ENCODE assay signal across 9 cellular contexts in the genomic region with DNA sequence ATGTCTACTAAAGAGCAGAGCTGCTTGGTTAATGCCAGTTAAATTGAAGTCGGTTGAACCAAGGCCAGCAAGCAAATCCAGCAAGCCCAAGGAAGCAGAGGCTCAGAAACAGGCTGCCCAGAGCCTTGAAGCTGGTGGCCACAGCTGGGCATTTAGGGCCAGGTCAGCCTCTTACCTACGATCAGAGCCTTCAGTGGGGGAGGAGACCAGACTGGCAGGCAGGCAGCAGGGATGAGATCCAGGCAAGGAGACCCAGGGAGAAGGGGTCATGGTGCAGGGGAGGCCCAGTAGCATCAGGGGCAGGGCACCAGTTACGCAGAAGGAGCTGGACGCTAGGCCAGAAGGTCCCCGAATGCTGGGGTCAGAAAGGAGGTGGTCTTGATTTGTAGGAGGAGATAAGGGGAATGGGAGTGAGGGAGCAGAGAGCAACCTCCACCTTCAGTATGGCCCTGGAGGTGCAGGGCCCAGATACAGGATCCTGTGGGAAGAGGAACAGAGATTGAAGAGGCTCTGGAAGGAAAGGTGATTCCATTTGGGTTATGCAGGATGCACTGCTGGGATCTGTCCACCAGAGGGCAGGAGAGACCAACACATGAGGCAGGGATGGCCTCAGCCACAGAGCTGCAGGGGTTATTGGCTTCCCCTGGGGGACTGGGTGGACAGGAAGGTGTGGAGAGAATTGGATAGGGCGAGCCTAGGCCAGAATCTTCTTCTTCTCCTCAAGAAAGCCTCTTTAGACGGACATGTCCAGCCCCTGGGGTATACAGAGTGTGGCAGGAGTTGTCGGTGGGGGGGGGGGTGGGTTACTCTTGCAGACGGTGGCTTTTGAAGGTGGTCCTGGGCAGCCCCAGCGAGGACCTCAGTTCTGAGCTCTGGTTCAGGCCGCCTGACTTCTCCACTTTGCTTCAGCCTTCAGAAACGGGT.
DNase-seq lines count a peak whose midpoint lies in the region; ATAC-seq, FAIRE-seq and TF ChIP-seq lines count a peak whose summit lies in the region.
"Had no signal": no experiment of that assay in that cellular context is flagged by ENCODE, and none has a peak within 500 bp of the region (broad histone marks: within the 10 kb centered on the region; RNA-seq: fewer than 3 reads in every experiment).

No MANE protein-coding gene starts in this region.

- no peak overlapping the region for H3K27ac Mint-ChIP-seq in Caco-2 (ENCODE audit: unreplicated experiment)
- H3K27ac Mint-ChIP-seq in activated CD4-positive, alpha-beta T cell treated with anti-CD3 and anti-CD28 coated beads for 36 hours = no peak overlapping the region
- H3K27ac Mint-ChIP-seq in chondrocyte (ENCODE audit: unreplicated experiment) = no peak overlapping the region
- H3K27ac Mint-ChIP-seq: activated naive CD8-positive, alpha-beta T cell had no signal

- DNase-seq in Caco-2 (peak; percentile 78 to 85), H4 (ENCODE audit: low spot score) (peak; percentile 74), NCI-H2171 treated with DMSO at 0.1 percent for 48 hours (lab: John Stamatoyannopoulos, UW) (peak; percentile 44), chondrocyte (ENCODE audit: low spot score) (no peak), HepG2 (ENCODE audit: low spot score) (peak; percentile 49)
- peak; percentile 75 for DNase-seq in activated CD4-positive, alpha-beta T cell treated with anti-CD3 and anti-CD28 coated beads for 36 hours
- DNase-seq in stimulated activated CD4-positive, alpha-beta T cell treated with anti-CD3 and anti-CD28 coated beads, TNF-alpha, amount 100 ng/mL, for 48 hours (ENCODE audit: low read depth in 3 of 3) = peak; percentile 15 to 32 (median 28)

- WGBS in HepG2 (ENCODE audit: low lambda C conversion rate) = 52% methylated on average over 7 of the region's 12 CpGs

- peak; percentile 79 for FAIRE-seq in HepG2 (lab: Jason Lieb, UNC)

- H3K9me3 ChIP-seq in Caco-2 = no peaks in the 10 kb centered on the region
- no peaks in the 10 kb centered on the region for H3K9me3 ChIP-seq in HepG2 (ENCODE audit: low read length)

- no peak overlapping the region for H3K4me3 ChIP-seq in Caco-2 (ENCODE audit: low read depth, low read length)
- H3K4me3 ChIP-seq in HepG2 (replicated peaks in 1 of 3; ENCODE audit: insufficient read depth in 1 of 3, low read depth in 2 of 3, low read length in 3 of 3) = no peak overlapping the region

- no peak overlapping the region for H3K4me2 ChIP-seq in HepG2 (ENCODE audit: low read depth, low read length)

- H3K9me3 Mint-ChIP-seq in Caco-2 (ENCODE audit: unreplicated experiment) = no peaks in the 10 kb centered on the region
- H3K9me3 Mint-ChIP-seq in activated CD4-positive, alpha-beta T cell treated with anti-CD3 and anti-CD28 coated beads for 36 hours (ENCODE audit: low read depth) = no peaks in the 10 kb centered on the region
- no peaks in the 10 kb centered on the region for H3K9me3 Mint-ChIP-seq in chondrocyte (ENCODE audit: low read depth)

- no peak overlapping the region for H3K9ac ChIP-seq in HepG2 (ENCODE audit: insufficient read depth, low read depth, low read length)

- H3K36me3 ChIP-seq in Caco-2 (ENCODE audit: control insufficient read depth, insufficient read depth, low read length) (no peaks in the 10 kb centered on the region), HepG2 (replicated peaks in 1 of 2; ENCODE audit: control insufficient read depth in 1 of 2, insufficient read depth in 2 of 2, low read length in 2 of 2) (no peaks in the 10 kb centered on the region)

- TF ChIP-seq RAD21 in HepG2 (CRISPR knock-in tag; IDR thresholded peaks at IDR 0.05) = peak; percentile 73

- in situ Hi-C loops in HepG2 (cut with HindIII; ENCODE audit: extremely low pct_ligation_motif_present, low pct_unique_long_range_greater_than_20kb) = loop anchor here (10.0 to 25.0 kb wide), 3 partner anchors 373 to 896 kb away; no protein-coding TSS in a partner anchor

- H3K27me3 ChIP-seq in Caco-2 (replicated peaks; ENCODE audit: control insufficient read depth, insufficient read depth, low read length) (no peaks in the 10 kb centered on the region), HepG2 (ENCODE audit: control insufficient read depth in 1 of 2, insufficient read depth in 2 of 2, low read length in 2 of 2) (peaks cover 2 to 38% of the 10 kb centered on the region in 2 experiments; a peak in 3 of 5 replicates)

- intact Hi-C loops in Caco-2 (cut with micrococcal nuclease; ENCODE audit: unreplicated experiment) (loop anchor here (1.0 to 5.0 kb wide), 6 partner anchors 53 to 560 kb away; no protein-coding TSS in a partner anchor), HepG2 (cut with micrococcal nuclease; ENCODE audit: unreplicated experiment) (loop anchor here (5.0 kb wide), 1 partner anchor 893 kb away; no protein-coding TSS in a partner anchor)
- intact Hi-C loops in activated CD4-positive, alpha-beta T cell treated with anti-CD3 and anti-CD28 coated beads for 36 hours (cut with DNase I, micrococcal nuclease) = loop anchor here (1.0 to 5.0 kb wide), 4 partner anchors 358 to 891 kb away; no protein-coding TSS in a partner anchor

- TF ChIP-seq EP300 in HepG2 (IDR thresholded peaks at IDR 0.05; ENCODE audit: low read depth in 2 of 2, low read length in 2 of 2) (no peak), HepG2 (CRISPR knock-in tag; IDR thresholded peaks at IDR 0.05; ENCODE audit: borderline replicate concordance) (no peak)

- BruUV-seq in Caco-2 (replicated peaks; lab: Mats Ljungman, UMichigan) (no TSS peak), HepG2 (replicated peaks; lab: Mats Ljungman, UMichigan) (no TSS peak)

- H3K36me3 Mint-ChIP-seq in Caco-2 (ENCODE audit: insufficient read depth, unreplicated experiment) (peaks cover 5% of the 10 kb centered on the region), chondrocyte (ENCODE audit: low read depth) (no peaks in the 10 kb centered on the region)
- H3K36me3 Mint-ChIP-seq in activated CD4-positive, alpha-beta T cell treated with anti-CD3 and anti-CD28 coated beads for 36 hours (ENCODE audit: low read depth) = no peaks in the 10 kb centered on the region
- H3K36me3 Mint-ChIP-seq: activated naive CD8-positive, alpha-beta T cell had no signal

- POLR2A ChIA-PET in Caco-2 (lab: Charles Lee) = no interaction called here
- POLR2A ChIA-PET in activated CD4-positive, alpha-beta T cell treated with anti-CD3 and anti-CD28 coated beads for 36 hours (lab: Charles Lee) = no interaction called here
- POLR2A ChIA-PET in HepG2 (lab: Yijun Ruan, JAX) = no interaction called here

- no peak overlapping the region for H2AFZ ChIP-seq in HepG2 (ENCODE audit: low read length)

- H3K79me2 ChIP-seq in HepG2 (ENCODE audit: insufficient read depth, low read length) = no peaks in the 10 kb centered on the region

- TF ChIP-seq POLR2A in HepG2 (IDR thresholded peaks at IDR 0.05; ENCODE audit: insufficient read depth in 1 of 2, low read depth in 2 of 2, low read length in 2 of 2) = no peak

- H4K20me1 ChIP-seq in HepG2 (ENCODE audit: insufficient read depth, low read length) = no peaks in the 10 kb centered on the region

- H3K4me1 Mint-ChIP-seq in Caco-2 (ENCODE audit: low read depth, unreplicated experiment) (no peaks in the 10 kb centered on the region), chondrocyte (ENCODE audit: low read depth) (peaks cover 7% of the 10 kb centered on the region)
- H3K4me1 Mint-ChIP-seq in activated CD4-positive, alpha-beta T cell treated with anti-CD3 and anti-CD28 coated beads for 36 hours = no peaks in the 10 kb centered on the region

- no peak overlapping the region for H3K4me3 Mint-ChIP-seq in Caco-2 (ENCODE audit: unreplicated experiment)
- H3K4me3 Mint-ChIP-seq in activated CD4-positive, alpha-beta T cell treated with anti-CD3 and anti-CD28 coated beads for 36 hours = no peak overlapping the region
- H3K4me3 Mint-ChIP-seq in chondrocyte (ENCODE audit: unreplicated experiment) = no peak overlapping the region
- H3K4me3 Mint-ChIP-seq: activated naive CD8-positive, alpha-beta T cell had no signal

- peak; percentile 95 to 97 for TF ChIP-seq CTCF in Caco-2 (IDR thresholded peaks at IDR 0.05; ENCODE audit: insufficient read depth in 1 of 2, low read depth in 1 of 2, low read length in 1 of 2, severe bottlenecking in 1 of 2, unreplicated experiment in 1 of 2)
- peak; percentile 92 for TF ChIP-seq CTCF in chondrocyte (IDR thresholded peaks at IDR 0.05)
- peak; percentile 92 for TF ChIP-seq CTCF in HepG2 (CRISPR knock-in tag; IDR thresholded peaks at IDR 0.05)

- CTCF ChIA-PET in Caco-2 (lab: Charles Lee) (interaction anchor here (0.5 to 2.0 kb wide), 17 partner anchors 11 to 596 kb away, joined by 3 to 22 read pairs (median 4); no protein-coding TSS in a partner anchor), HepG2 (lab: Yijun Ruan, JAX; ENCODE audit: low intra/inter-chr PET ratio, low total read pairs) (no interaction called here)
- CTCF ChIA-PET in activated CD4-positive, alpha-beta T cell treated with anti-CD3 and anti-CD28 coated beads for 36 hours (lab: Charles Lee) = interaction anchor here (0.5 to 3.0 kb wide), 11 partner anchors 12 to 187 kb away, joined by 3 to 20 read pairs (median 3); no protein-coding TSS in a partner anchor

- H3K4me1 ChIP-seq in Caco-2 = no peaks in the 10 kb centered on the region
- no peaks in the 10 kb centered on the region for H3K4me1 ChIP-seq in HepG2 (ENCODE audit: insufficient read depth, low read length)

- H3K27me3 Mint-ChIP-seq in Caco-2 (ENCODE audit: insufficient read depth, unreplicated experiment) = no peaks in the 10 kb centered on the region
- peaks cover 42% of the 10 kb centered on the region for H3K27me3 Mint-ChIP-seq in activated CD4-positive, alpha-beta T cell treated with anti-CD3 and anti-CD28 coated beads for 36 hours
- H3K27me3 Mint-ChIP-seq in chondrocyte (ENCODE audit: low read depth) = peaks cover 68% of the 10 kb centered on the region

- H3K27ac ChIP-seq in HepG2 (ENCODE audit: extremely low read length, insufficient read depth, low read length) = no peak overlapping the region

- peak; percentile 75 for ATAC-seq in activated CD4-positive, alpha-beta T cell treated with anti-CD3 and anti-CD28 coated beads for 36 hours
- ATAC-seq in HepG2 = peak; percentile 84
- no peak for ATAC-seq in HG03196 (IDR thresholded peaks at IDR 0.05; ENCODE audit: unreplicated experiment)

TF ChIP-seq in HepG2, 621 proteins besides CTCF, POLR2A, EP300 and RAD21 (continues in another document):
- TF ChIP-seq ZBTB25 (CRISPR knock-in tag; IDR thresholded peaks at IDR 0.05) = no peak
